ENCODE assay signal across 8 cellular contexts in the genomic region with DNA sequence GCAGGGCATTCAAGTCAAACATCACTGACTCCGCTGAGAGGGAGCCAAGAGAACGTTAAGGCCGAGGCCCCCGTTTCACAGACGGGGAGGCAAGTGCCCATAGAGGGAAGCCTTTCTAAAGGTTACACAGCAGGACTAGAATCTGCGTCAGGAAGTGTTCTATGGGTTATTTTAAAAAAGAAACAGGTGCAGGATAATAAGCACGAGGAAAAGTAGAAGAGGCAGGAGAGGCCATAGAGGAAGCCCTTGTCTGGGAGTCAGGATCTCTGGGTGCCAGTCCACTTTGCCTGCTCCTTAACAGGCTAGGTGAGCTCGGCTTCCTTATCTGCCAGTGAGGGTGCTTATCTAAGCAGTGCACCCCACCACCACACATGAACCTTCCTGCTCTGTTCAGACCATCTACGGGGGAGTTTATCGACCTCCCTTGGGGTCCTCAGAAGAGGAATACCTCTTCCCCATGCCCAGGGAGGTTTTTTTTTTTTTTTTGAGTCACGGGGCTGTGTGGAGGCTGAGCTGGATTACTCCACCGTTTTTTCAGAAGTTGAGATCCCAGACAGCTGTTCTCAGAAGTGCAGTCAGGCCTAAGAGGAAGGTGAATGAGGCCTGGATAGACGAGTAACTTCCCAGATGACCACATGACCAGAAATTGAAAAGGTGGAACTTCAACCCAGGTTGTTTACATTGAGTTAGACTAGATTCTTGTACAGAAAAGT. TPM values are rescaled to one million over a fixed set of nuclear protein-coding genes. Genes with fewer than 3 reads are reported as not detected.
DNase-seq lines count a peak whose midpoint lies in the region; ATAC-seq and TF ChIP-seq lines count a peak whose summit lies in the region.

No MANE protein-coding gene starts in this region.

- ATAC-seq in Right ventricle myocardium inferior (no peak), aorta (ENCODE audit: low FRiP score) (no peak), GM18873 (IDR thresholded peaks at IDR 0.05; ENCODE audit: low FRiP score, unreplicated experiment) (no peak), omental fat pad (ENCODE audit: low FRiP score) (no peak)

- DNase-seq in right atrium auricular region (ENCODE audit: low spot score) (no peak), Right ventricle myocardium inferior (ENCODE audit: missing footprints) (no peak), NT2/D1 (ENCODE audit: low read depth, low spot score) (no peak), chondrocyte (ENCODE audit: low spot score) (no peak), mesenteric fat pad (ENCODE audit: low spot score) (peak; percentile 16), aorta (no peak), omental fat pad (ENCODE audit: low spot score) (no peak)

- H3K27me3 ChIP-seq in right atrium auricular region (no peaks in the 10 kb centered on the region), NT2/D1 (ENCODE audit: insufficient read depth, insufficient read length) (no peaks in the 10 kb centered on the region), aorta (ENCODE audit: control insufficient read depth in 1 of 2, insufficient read depth in 2 of 2, low read length in 1 of 2) (no peaks in the 10 kb centered on the region)

- TF ChIP-seq CTCF in right atrium auricular region (IDR thresholded peaks at IDR 0.05) (no peak), chondrocyte (IDR thresholded peaks at IDR 0.05) (no peak), omental fat pad (IDR thresholded peaks at IDR 0.05) (no peak)

- H3K27me3 Mint-ChIP-seq in chondrocyte (ENCODE audit: low read depth): no peaks in the 10 kb centered on the region

- H3K4me1 ChIP-seq in right atrium auricular region (peaks cover 0 to 68% of the 10 kb centered on the region in 2 donors), NT2/D1 (ENCODE audit: insufficient read depth, insufficient read length) (peaks cover 5% of the 10 kb centered on the region), aorta (ENCODE audit: control insufficient read depth in 1 of 2, insufficient read depth in 2 of 2, low read length in 2 of 2) (peaks cover 0 to 4% of the 10 kb centered on the region in 2 donors)

- WGBS in aorta, 2 donors: 4 to 7% methylated on average over 13 of the region's 13 CpGs

- H3K36me3 ChIP-seq in right atrium auricular region (peaks cover 8% of the 10 kb centered on the region), NT2/D1 (ENCODE audit: insufficient read depth, insufficient read length, low read length) (no peaks in the 10 kb centered on the region), aorta (ENCODE audit: control insufficient read depth in 1 of 2, insufficient read depth in 2 of 2, low read length in 1 of 2) (no peaks in the 10 kb centered on the region)

- H3K4me1 Mint-ChIP-seq in chondrocyte (ENCODE audit: low read depth): peaks cover 56% of the 10 kb centered on the region

- H3K9me3 ChIP-seq in right atrium auricular region (no peaks in the 10 kb centered on the region), NT2/D1 (ENCODE audit: insufficient read depth, low read length) (no peaks in the 10 kb centered on the region), aorta (ENCODE audit: control insufficient read depth, low read length) (no peaks in the 10 kb centered on the region)

- peaks cover 2% of the 10 kb centered on the region for H3K36me3 Mint-ChIP-seq in chondrocyte (ENCODE audit: low read depth)

- no peaks in the 10 kb centered on the region for H3K9me3 Mint-ChIP-seq in chondrocyte (ENCODE audit: low read depth)

- H3K4me3 ChIP-seq in right atrium auricular region (peak overlapping the region; percentile 91 to 95), NT2/D1 (ENCODE audit: insufficient read length, low read depth) (peak overlapping the region; percentile 43), aorta (ENCODE audit: low read length in 2 of 2) (no peak overlapping the region)

- H3K4me3 Mint-ChIP-seq in chondrocyte (ENCODE audit: unreplicated experiment): peak overlapping the region; percentile 74

- peak overlapping the region; percentile 96 to 98 for H3K27ac ChIP-seq in right atrium auricular region
- H3K27ac ChIP-seq in aorta (ENCODE audit: low read depth in 1 of 2, low read length in 2 of 2): peak overlapping the region; percentile 12 to 93

- peak overlapping the region; percentile 80 for H3K9ac ChIP-seq in NT2/D1 (ENCODE audit: insufficient read length, low read depth)

- intact Hi-C loops in Right ventricle myocardium inferior (cut with DNase I) (loop anchor here (2.0 to 5.0 kb wide), 2 partner anchors 36 to 216 kb away; no protein-coding TSS in a partner anchor), aorta (cut with DNase I) (loop anchor here (2.0 to 5.0 kb wide), 2 partner anchors 30 to 34 kb away; no protein-coding TSS in a partner anchor)

- peak overlapping the region; percentile 97 for H3K27ac Mint-ChIP-seq in chondrocyte (ENCODE audit: unreplicated experiment)

RNA-seq across cellular contexts. Expression of gene FCHSD2, which starts 1.2 kb away (rescaled TPM):
- total RNA-seq in right atrium auricular region (10 to 100 TPM; 23.9 to 24.0 TPM), Right ventricle myocardium inferior (36.6 TPM), chondrocyte (38.7 to 69.5 TPM (median 66.8 TPM) in 3 replicates), mesenteric fat pad (54.9 TPM), aorta (100 to 1,000 TPM in 1 of 2 donors, 10 to 100 TPM in 1; 84.4 to 107 TPM), omental fat pad (10 to 100 TPM; 15.4 to 37.8 (median 31.9) TPM)
- 10 to 100 TPM; 34.4 to 39.9 TPM for polyA plus RNA-seq in aorta

Comparison
In these comparisons a context has a peak if more than half of its experiments do, and no peak if none do; other contexts are left out.
1. H3K4me3 ChIP-seq: peak in right atrium auricular region (2 of 2) and NT2/D1 (single experiment); none in aorta (0 of 2).